10 cellular contexts compared by ENCODE assay signal in genomic region chr3:100104817-100105413, GRCh38. TPM values are rescaled to one million over a fixed set of nuclear protein-coding genes. Genes with fewer than 3 reads are reported as not detected.
DNase-seq lines count a peak whose midpoint lies in the region; ATAC-seq and TF ChIP-seq lines count a peak whose summit lies in the region.
"Had no signal": no experiment of that assay in that cellular context is flagged by ENCODE, and none has a peak within 500 bp of the region (broad histone marks: within the 10 kb centered on the region; RNA-seq: fewer than 3 reads in every experiment).

No MANE protein-coding gene starts in this region.

- H3K9me3 ChIP-seq in SJSA1 (replicated peaks) (no peaks in the 10 kb centered on the region), thyroid gland (no peaks in the 10 kb centered on the region), Peyer's patch (no peaks in the 10 kb centered on the region)
- H3K9me3 ChIP-seq: BE2C had no signal

- H3K36me3 Mint-ChIP-seq in activated naive CD4-positive, alpha-beta T cell treated with anti-CD3 and anti-CD28 coated beads, Interleukin-2, amount 50 U/mL, for 72 hours, result peaks cover 11% of the 10 kb centered on the region in 2 donors
- peaks cover 23% of the 10 kb centered on the region for H3K36me3 Mint-ChIP-seq in activated naive CD4-positive, alpha-beta T cell treated with anti-CD3 and anti-CD28 coated beads, Interleukin-2, amount 10 ng/mL, durations not matched to agents 7 days and 5 days

- H3K4me1 ChIP-seq in SJSA1 (replicated peaks), result peaks cover 52% of the 10 kb centered on the region
- peaks cover 23% of the 10 kb centered on the region for H3K4me1 ChIP-seq in foreskin keratinocyte
- H3K4me1 ChIP-seq in thyroid gland, result peaks cover 50 to 59% of the 10 kb centered on the region in 2 donors
- H3K4me1 ChIP-seq in Peyer's patch, result peaks cover 0 to 5% (median 0%) of the 10 kb centered on the region in 4 donors

- no peak overlapping the region for H3K4me3 Mint-ChIP-seq in activated naive CD4-positive, alpha-beta T cell treated with anti-CD3 and anti-CD28 coated beads, Interleukin-2, amount 10 ng/mL, durations not matched to agents 7 days and 5 days

- no peaks in the 10 kb centered on the region for H3K9me3 Mint-ChIP-seq in activated naive CD4-positive, alpha-beta T cell treated with anti-CD3 and anti-CD28 coated beads, Interleukin-2, amount 50 U/mL, for 72 hours
- peaks cover 1% of the 10 kb centered on the region for H3K9me3 Mint-ChIP-seq in activated naive CD4-positive, alpha-beta T cell treated with anti-CD3 and anti-CD28 coated beads, Interleukin-2, amount 10 ng/mL, durations not matched to agents 7 days and 5 days

- H3K36me3 ChIP-seq in SJSA1 (no peaks in the 10 kb centered on the region), thyroid gland (no peaks in the 10 kb centered on the region), Peyer's patch (no peaks in the 10 kb centered on the region)
- H3K36me3 ChIP-seq: BE2C had no signal

- ATAC-seq in activated naive CD4-positive, alpha-beta T cell treated with anti-CD3 and anti-CD28 coated beads, Interleukin-2, amount 50 U/mL, for 72 hours, result no peak
- ATAC-seq in foreskin keratinocyte (no peak), GM19467 (IDR thresholded peaks at IDR 0.05; ENCODE audit: unreplicated experiment) (no peak)

- TF ChIP-seq POLR2A in thyroid gland (IDR thresholded peaks at IDR 0.05) (no peak), Peyer's patch (IDR thresholded peaks at IDR 0.05) (no peak)

- H3K27me3 ChIP-seq in SJSA1 (replicated peaks) (no peaks in the 10 kb centered on the region), foreskin keratinocyte (no peaks in the 10 kb centered on the region), thyroid gland (no peaks in the 10 kb centered on the region), Peyer's patch (no peaks in the 10 kb centered on the region)
- H3K27me3 ChIP-seq: BE2C had no signal

- H3K27me3 Mint-ChIP-seq in activated naive CD4-positive, alpha-beta T cell treated with anti-CD3 and anti-CD28 coated beads, Interleukin-2, amount 10 ng/mL, durations not matched to agents 7 days and 5 days, result no peaks in the 10 kb centered on the region

- H3K4me3 ChIP-seq in SJSA1, result no peak overlapping the region
- H3K4me3 ChIP-seq in thyroid gland (replicated peaks in 1 of 3), result no peak overlapping the region
- H3K4me3 ChIP-seq in Peyer's patch, result no peak overlapping the region

- TF ChIP-seq CTCF in foreskin keratinocyte (conservative IDR thresholded peaks at IDR 0.05) (no peak), thyroid gland (IDR thresholded peaks at IDR 0.05) (no peak), Peyer's patch (IDR thresholded peaks at IDR 0.05) (no peak)

- H3K27ac ChIP-seq in SJSA1 (0 out of 2 replicates have a peak overlapping the region, but pooled peaks have one; percentile 16), foreskin keratinocyte (peak overlapping the region; percentile 3), thyroid gland (peak overlapping the region; percentile 84 to 87 (median 86)), Peyer's patch (peak overlapping the region in 1 of 4 donors; percentile 33)

- peaks cover 28% of the 10 kb centered on the region for H3K4me1 Mint-ChIP-seq in activated naive CD4-positive, alpha-beta T cell treated with anti-CD3 and anti-CD28 coated beads, Interleukin-2, amount 10 ng/mL, durations not matched to agents 7 days and 5 days

- peak overlapping the region; percentile 29 to 95 for H3K27ac Mint-ChIP-seq in activated naive CD4-positive, alpha-beta T cell treated with anti-CD3 and anti-CD28 coated beads, Interleukin-2, amount 50 U/mL, for 72 hours
- no peak overlapping the region for H3K27ac Mint-ChIP-seq in activated naive CD4-positive, alpha-beta T cell treated with anti-CD3 and anti-CD28 coated beads, Interleukin-2, amount 10 ng/mL, durations not matched to agents 7 days and 5 days

- CTCF ChIA-PET in activated naive CD4-positive, alpha-beta T cell treated with anti-CD3 and anti-CD28 coated beads, Interleukin-2, amount 10 ng/mL, durations not matched to agents 7 days and 5 days (lab: Charles Lee), result interaction anchor here (0.7 to 3.7 kb wide), 7 partner anchors 9 to 273 kb away, joined by 3 to 18 read pairs (median 5); no protein-coding TSS in a partner anchor

- no peak for DNase-seq in activated naive CD4-positive, alpha-beta T cell treated with anti-CD3 and anti-CD28 coated beads, Interleukin-2, amount 50 U/mL, for 72 hours (ENCODE audit: low spot score in 2 of 2)
- no peak for DNase-seq in activated naive CD4-positive, alpha-beta T cell treated with anti-CD3 and anti-CD28 coated beads, Interleukin-2, amount 10 ng/mL, durations not matched to agents 7 days and 5 days
- DNase-seq in SJSA1 (ENCODE audit: low read depth in 1 of 2, low spot score in 2 of 2) (no peak), foreskin keratinocyte (no peak), thyroid gland (no peak), superior temporal gyrus (ENCODE audit: extremely low spot score) (no peak), Peyer's patch (no peak)
- DNase-seq: activated CD4-positive, alpha-beta T cell treated with anti-CD3 and anti-CD28 coated beads, Interleukin-2, amount 50 U/mL, for 4 hours; BE2C had no signal

- intact Hi-C loops in thyroid gland (cut with DNase I), result no loop called here

RNA-seq across cellular contexts. Expression of gene FILIP1L, which starts 9.4 kb away (rescaled TPM):
- total RNA-seq in activated naive CD4-positive, alpha-beta T cell treated with anti-CD3 and anti-CD28 coated beads, Interleukin-2, amount 50 U/mL, for 72 hours, result under 1 TPM; 0.08 to 0.09 TPM
- 17.4 and 27.0 TPM in 2 replicates for total RNA-seq in SJSA1 (2014; rRNA removed; shearing (Covaris generic))
- 21.1 and 22.6 TPM in 2 replicates for total RNA-seq in foreskin keratinocyte
- polyA plus RNA-seq in foreskin keratinocyte, result 8.7 and 9.8 TPM in 2 replicates
- 10 to 100 TPM in 3 of 4 donors, 1 to 10 TPM in 1; 4.4 to 17.7 (median 13.2) TPM for total RNA-seq in thyroid gland
- total RNA-seq in Peyer's patch, result 10 to 100 TPM in 3 of 4 donors, 1 to 10 TPM in 1; 5.3 to 69.3 (median 13.1) TPM

Comparison
In these comparisons a context has a peak if more than half of its experiments do, and no peak if none do; other contexts are left out.
1. RNA of gene FILIP1L, which starts 9.4 kb away (total RNA-seq): 17.4 to 27.0 TPM in SJSA1, 21.1 to 22.6 TPM in foreskin keratinocyte, 4.4 to 17.7 TPM in thyroid gland and 5.3 to 69.3 TPM in Peyer's patch; 0.08 to 0.09 TPM in activated naive CD4-positive, alpha-beta T cell treated with anti-CD3 and anti-CD28 coated beads, Interleukin-2, amount 50 U/mL, for 72 hours; every median in the first group is over 4 times any median in the second.